8 cellular contexts compared by ENCODE assay signal in genomic region chr14:77457522-77458248, GRCh38. TPM values are rescaled to one million over a fixed set of nuclear protein-coding genes. Genes with fewer than 3 reads are reported as not detected.
DNase-seq lines count a peak whose midpoint lies in the region; ATAC-seq and TF ChIP-seq lines count a peak whose summit lies in the region.

TSS of gene AHSA1 (plus strand) at chr14:77458093. CDS start at chr14:77458190, 97 bp downstream.
TSS of gene VIPAS39 (minus strand) at chr14:77457601. CDS start at chr14:77454102, 3,499 bp downstream.

- intact Hi-C loops in activated T-helper 2 cell treated with anti-CD3 and anti-CD28 coated beads, Interferon-gamma antibody, Interleukin-2, Interleukin-4, amounts not matched to agents 10 μg/mL and 5 μg/mL and 100 μg/mL, durations not matched to agents 14 hours and 24 hours and 36 hours (cut with micrococcal nuclease): loop anchor here (1.0 to 5.0 kb wide), 9 partner anchors 80 to 359 kb away; partner anchors contain the start of genes ADCK1, ALKBH1, CIPC and GSTZ1
- intact Hi-C loops in natural killer cell (cut with micrococcal nuclease): loop anchor here (1.0 to 5.0 kb wide), 8 partner anchors 81 to 360 kb away; partner anchors contain the start of genes ALKBH1, CIPC, GSTZ1 and SAMD15

- peak; percentile 96 for ATAC-seq in RWPE2 (ENCODE audit: low read depth)
- ATAC-seq in natural killer cell: peak; percentile 93 to 98 (median 93)

- H3K4me1 Mint-ChIP-seq in activated T-helper 2 cell treated with anti-CD3 and anti-CD28 coated beads, Interferon-gamma antibody, Interleukin-2, Interleukin-4, amounts not matched to agents 10 μg/mL and 5 μg/mL and 100 μg/mL, durations not matched to agents 14 hours and 24 hours and 36 hours (ENCODE audit: low read depth): peaks cover 23% of the 10 kb centered on the region
- H3K4me1 Mint-ChIP-seq in natural killer cell: peaks cover 44 to 50% of the 10 kb centered on the region in 2 donors

- no peaks in the 10 kb centered on the region for H3K9me3 Mint-ChIP-seq in activated T-helper 2 cell treated with anti-CD3 and anti-CD28 coated beads, Interferon-gamma antibody, Interleukin-2, Interleukin-4, amounts not matched to agents 10 μg/mL and 5 μg/mL and 100 μg/mL, durations not matched to agents 14 hours and 24 hours and 36 hours
- H3K9me3 Mint-ChIP-seq in natural killer cell: no peaks in the 10 kb centered on the region

- H3K4me3 Mint-ChIP-seq in activated T-helper 2 cell treated with anti-CD3 and anti-CD28 coated beads, Interferon-gamma antibody, Interleukin-2, Interleukin-4, amounts not matched to agents 10 μg/mL and 5 μg/mL and 100 μg/mL, durations not matched to agents 14 hours and 24 hours and 36 hours (ENCODE audit: low read depth): peak within 1 kb of the TSS; percentile 97
- peak within 1 kb of the TSS; percentile 100 for H3K4me3 Mint-ChIP-seq in natural killer cell

- DNase-seq in EH (ENCODE audit: low read depth): peak; percentile 100
- DNase-seq in H4 (ENCODE audit: low spot score): peak; percentile 99
- peak; percentile 98 for DNase-seq in LoVo (ENCODE audit: low spot score)
- DNase-seq in RWPE2 (ENCODE audit: low spot score): peak; percentile 100
- peak; percentile 95 for DNase-seq in activated T-helper 2 cell treated with anti-CD3 and anti-CD28 coated beads, Interferon-gamma antibody, Interleukin-2, Interleukin-4, amounts not matched to agents 10 μg/mL and 5 μg/mL and 100 μg/mL, durations not matched to agents 14 hours and 24 hours and 36 hours (ENCODE audit: low spot score)
- DNase-seq in fibroblast of peridontal ligament (ENCODE audit: extremely low read depth): peak; percentile 99
- peak; percentile 86 for DNase-seq in natural killer cell
- DNase-seq in stimulated activated naive CD4-positive, alpha-beta T cell treated with Interleukin-2 at 50 U/mL for 16 hours (lab: John Stamatoyannopoulos, UW): peak; percentile 95

- peaks cover 48% of the 10 kb centered on the region for H3K36me3 Mint-ChIP-seq in activated T-helper 2 cell treated with anti-CD3 and anti-CD28 coated beads, Interferon-gamma antibody, Interleukin-2, Interleukin-4, amounts not matched to agents 10 μg/mL and 5 μg/mL and 100 μg/mL, durations not matched to agents 14 hours and 24 hours and 36 hours (ENCODE audit: low read depth)
- peaks cover 7% of the 10 kb centered on the region for H3K36me3 Mint-ChIP-seq in natural killer cell

- H3K27me3 ChIP-seq in RWPE2 (ENCODE audit: insufficient read depth, poor library complexity, severe bottlenecking): no peaks in the 10 kb centered on the region

- H3K27ac Mint-ChIP-seq in activated T-helper 2 cell treated with anti-CD3 and anti-CD28 coated beads, Interferon-gamma antibody, Interleukin-2, Interleukin-4, amounts not matched to agents 10 μg/mL and 5 μg/mL and 100 μg/mL, durations not matched to agents 14 hours and 24 hours and 36 hours: peak within 1 kb of the TSS; percentile 98
- peak within 1 kb of the TSS; percentile 99 to 100 for H3K27ac Mint-ChIP-seq in natural killer cell

- peaks cover 10% of the 10 kb centered on the region for H3K4me1 ChIP-seq in RWPE2 (ENCODE audit: insufficient read depth, poor library complexity, severe bottlenecking)

- peak within 1 kb of the TSS; percentile 77 for H3K4me3 ChIP-seq in RWPE2 (ENCODE audit: severe bottlenecking)

- TF ChIP-seq CTCF in RWPE2 (IDR thresholded peaks at IDR 0.05; ENCODE audit: poor library complexity, severe bottlenecking) (no peak), natural killer cell (IDR thresholded peaks at IDR 0.05) (no peak)

- peak within 1 kb of the TSS; percentile 65 for H3K27ac ChIP-seq in RWPE2 (ENCODE audit: poor library complexity, severe bottlenecking)

- no peaks in the 10 kb centered on the region for H3K9me3 ChIP-seq in RWPE2 (ENCODE audit: severe bottlenecking)

- no peaks in the 10 kb centered on the region for H3K27me3 Mint-ChIP-seq in activated T-helper 2 cell treated with anti-CD3 and anti-CD28 coated beads, Interferon-gamma antibody, Interleukin-2, Interleukin-4, amounts not matched to agents 10 μg/mL and 5 μg/mL and 100 μg/mL, durations not matched to agents 14 hours and 24 hours and 36 hours (ENCODE audit: low read depth)
- no peaks in the 10 kb centered on the region for H3K27me3 Mint-ChIP-seq in natural killer cell (ENCODE audit: low read depth in 2 of 2)

- peaks cover 45% of the 10 kb centered on the region for H3K36me3 ChIP-seq in RWPE2 (ENCODE audit: low read depth)

RNA-seq across cellular contexts. Expression of gene AHSA1, which starts in this region (rescaled TPM):
- total RNA-seq in H4 (2014; rRNA removed; shearing (Covaris generic)): 224 and 235 TPM in 2 replicates
- total RNA-seq in activated T-helper 2 cell treated with anti-CD3 and anti-CD28 coated beads, Interferon-gamma antibody, Interleukin-2, Interleukin-4, amounts not matched to agents 10 μg/mL and 5 μg/mL and 100 μg/mL, durations not matched to agents 14 hours and 24 hours and 36 hours: 301 and 332 TPM in 2 replicates
- 100 to 1,000 TPM in 1 of 3 donors, 10 to 100 TPM in 2; 70.4 to 101 (median 94.3) TPM for total RNA-seq in natural killer cell

RNA-seq across cellular contexts. Expression of gene VIPAS39, which starts in this region (rescaled TPM):
- 21.6 and 28.1 TPM in 2 replicates for total RNA-seq in H4 (2014; rRNA removed; shearing (Covaris generic))
- 15.7 and 16.5 TPM in 2 replicates for total RNA-seq in activated T-helper 2 cell treated with anti-CD3 and anti-CD28 coated beads, Interferon-gamma antibody, Interleukin-2, Interleukin-4, amounts not matched to agents 10 μg/mL and 5 μg/mL and 100 μg/mL, durations not matched to agents 14 hours and 24 hours and 36 hours
- total RNA-seq in natural killer cell: 10 to 100 TPM; 11.2 to 14.4 (median 13.0) TPM

Comparison
In these comparisons a context has a peak if more than half of its experiments do, and no peak if none do; other contexts are left out.
1. Peak in every context shown above with its lines: DNase-seq, ATAC-seq, H3K4me3 ChIP-seq and H3K27ac ChIP-seq.